Comparison of ENCODE assay signal across 11 cellular contexts in the genomic region with DNA sequence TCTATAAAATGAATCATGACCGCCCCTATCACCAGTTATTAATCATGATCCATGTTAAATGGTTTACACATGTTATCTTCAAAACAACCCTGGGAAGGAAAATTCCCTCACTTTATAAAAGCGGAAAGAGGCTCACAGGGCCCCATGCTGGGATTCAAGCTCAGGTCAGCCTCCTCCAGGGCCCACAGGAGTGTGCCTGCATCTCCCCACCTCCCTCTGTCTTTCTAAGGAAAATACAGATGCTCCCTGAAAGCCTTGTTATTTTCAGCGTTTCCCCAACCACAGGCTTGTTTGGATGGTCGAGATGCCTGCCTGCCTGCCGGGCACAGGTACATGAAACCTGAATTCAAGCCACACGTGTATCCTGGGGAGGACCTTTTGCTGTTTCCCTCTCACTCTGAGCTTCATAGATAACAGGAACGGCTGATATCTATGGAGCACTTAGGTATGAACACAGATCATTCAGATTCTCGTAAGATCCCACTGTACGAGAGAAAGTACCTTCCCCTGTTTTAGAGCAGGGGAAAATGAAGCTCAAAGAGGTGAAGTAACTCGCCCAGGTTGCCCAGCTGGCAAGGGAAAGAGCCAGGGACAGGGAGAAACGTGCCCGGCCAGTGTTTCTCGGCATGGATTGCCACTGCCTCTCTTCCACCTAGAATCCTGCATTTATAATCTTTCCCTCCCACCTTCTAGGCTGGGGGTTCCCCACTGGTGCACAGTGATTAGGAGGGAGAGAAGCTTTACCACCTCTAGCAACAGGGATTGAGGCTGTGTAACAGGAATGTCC. TPM values are rescaled to one million over a fixed set of nuclear protein-coding genes. Genes with fewer than 3 reads are reported as not detected.
DNase-seq lines count a peak whose midpoint lies in the region; ATAC-seq and TF ChIP-seq lines count a peak whose summit lies in the region.
"Had no signal": no experiment of that assay in that cellular context is flagged by ENCODE, and none has a peak within 500 bp of the region (broad histone marks: within the 10 kb centered on the region; RNA-seq: fewer than 3 reads in every experiment).

No MANE protein-coding gene starts in this region.

- H3K27ac Mint-ChIP-seq in CD4-positive, alpha-beta T cell = peak overlapping the region; percentile 89
- H3K27ac Mint-ChIP-seq in HFFc6 (peak overlapping the region; percentile 83), nephron (peak overlapping the region; percentile 52 to 76 (median 68))
- peak overlapping the region; percentile 97 to 98 for H3K27ac Mint-ChIP-seq in effector memory CD8-positive, alpha-beta T cell

- DNase-seq in CD4-positive, alpha-beta T cell = no peak
- DNase-seq in HFFc6 = no peak
- DNase-seq in effector memory CD8-positive, alpha-beta T cell = no peak
- DNase-seq: NCI-H1092, occipital lobe, upper lobe of left lung had no signal

- H3K27ac ChIP-seq in CD4-positive, alpha-beta T cell (ENCODE audit: low read depth, low read length) = peak overlapping the region; percentile 97

- H3K4me3 Mint-ChIP-seq in CD4-positive, alpha-beta T cell = no peak overlapping the region
- no peak overlapping the region for H3K4me3 Mint-ChIP-seq in HFFc6
- H3K4me3 Mint-ChIP-seq in effector memory CD8-positive, alpha-beta T cell = no peak overlapping the region
- peak overlapping the region; percentile 9 to 26 (median 23) for H3K4me3 Mint-ChIP-seq in nephron

- no peaks in the 10 kb centered on the region for H3K9me3 Mint-ChIP-seq in CD4-positive, alpha-beta T cell
- no peaks in the 10 kb centered on the region for H3K9me3 Mint-ChIP-seq in HFFc6
- H3K9me3 Mint-ChIP-seq in effector memory CD8-positive, alpha-beta T cell = no peaks in the 10 kb centered on the region
- H3K9me3 Mint-ChIP-seq in nephron = no peaks in the 10 kb centered on the region

- no peaks in the 10 kb centered on the region for H3K27me3 ChIP-seq in CD4-positive, alpha-beta T cell (ENCODE audit: control insufficient read depth, insufficient read depth, low read length)
- H3K27me3 ChIP-seq: upper lobe of left lung had no signal

- H3K27me3 Mint-ChIP-seq in CD4-positive, alpha-beta T cell = no peaks in the 10 kb centered on the region
- H3K27me3 Mint-ChIP-seq in HFFc6 (ENCODE audit: insufficient read depth) = no peaks in the 10 kb centered on the region; the same call in 1 of the 2 replicates
- no peaks in the 10 kb centered on the region for H3K27me3 Mint-ChIP-seq in effector memory CD8-positive, alpha-beta T cell
- peaks cover 4% of the 10 kb centered on the region for H3K27me3 Mint-ChIP-seq in nephron (ENCODE audit: low read depth)

- intact Hi-C loops in CD4-positive, alpha-beta T cell (cut with DNase I, micrococcal nuclease) = no loop called here

- no peak for ATAC-seq in CD4-positive, alpha-beta T cell (ENCODE audit: poor library complexity)
- ATAC-seq in effector memory CD8-positive, alpha-beta T cell (replicated peaks) = no peak
- no peak for ATAC-seq in GM18907 (IDR thresholded peaks at IDR 0.05; ENCODE audit: unreplicated experiment)
- no peak for ATAC-seq in GM21529 (IDR thresholded peaks at IDR 0.05; ENCODE audit: unreplicated experiment)
- no peak for ATAC-seq in GM21737 (IDR thresholded peaks at IDR 0.05; ENCODE audit: unreplicated experiment)
- no peak for ATAC-seq in GM21360 (IDR thresholded peaks at IDR 0.05; ENCODE audit: unreplicated experiment)

- H3K36me3 Mint-ChIP-seq in CD4-positive, alpha-beta T cell (ENCODE audit: low read depth) = no peaks in the 10 kb centered on the region
- H3K36me3 Mint-ChIP-seq in HFFc6 (ENCODE audit: low read depth) = peaks cover 29% of the 10 kb centered on the region
- peaks cover 39% of the 10 kb centered on the region for H3K36me3 Mint-ChIP-seq in effector memory CD8-positive, alpha-beta T cell (ENCODE audit: insufficient read depth)
- no peaks in the 10 kb centered on the region for H3K36me3 Mint-ChIP-seq in nephron (ENCODE audit: low read depth)

- CTCF ChIA-PET in CD4-positive, alpha-beta T cell (lab: Charles Lee) = interaction anchor here (1.2 to 1.6 kb wide), 2 partner anchors 28 to 160 kb away, joined by 3 to 4 read pairs; no protein-coding TSS in a partner anchor

- no peaks in the 10 kb centered on the region for H3K9me3 ChIP-seq in CD4-positive, alpha-beta T cell (ENCODE audit: control insufficient read depth, low read length)
- H3K9me3 ChIP-seq: upper lobe of left lung had no signal

- peaks cover 46% of the 10 kb centered on the region for H3K4me1 Mint-ChIP-seq in CD4-positive, alpha-beta T cell (ENCODE audit: low read depth)
- H3K4me1 Mint-ChIP-seq in HFFc6 (ENCODE audit: low read depth) (peaks cover 81% of the 10 kb centered on the region), nephron (peaks cover 57% of the 10 kb centered on the region)
- H3K4me1 Mint-ChIP-seq in effector memory CD8-positive, alpha-beta T cell (ENCODE audit: low read depth in 2 of 2) = peaks cover 38 to 39% of the 10 kb centered on the region in 2 donors

- POLR2A ChIA-PET in CD4-positive, alpha-beta T cell (lab: Charles Lee) = interaction anchor here (8.9 kb wide), 1 partner anchor 37 kb away, joined by 209 read pairs; the partner anchor contains the start of gene EHD4

- no peak for TF ChIP-seq CTCF in CD4-positive, alpha-beta T cell (IDR thresholded peaks at IDR 0.05)
- no peak for TF ChIP-seq CTCF in HFFc6 (IDR thresholded peaks at IDR 0.05)
- TF ChIP-seq CTCF in nephron (IDR thresholded peaks at IDR 0.05; ENCODE audit: unreplicated experiment in 3 of 3) = no peak

RNA-seq across cellular contexts. Expression of gene EHD4, which starts 39.2 kb away (rescaled TPM):
- 10 to 100 TPM; 39.8 to 40.5 TPM for total RNA-seq in CD4-positive, alpha-beta T cell
- total RNA-seq in HFFc6 (2021; fragmentation: NEBNext Ultra II Directional; extraction: Animal tissue kit (Norgen Biotek cat#: 25700)) = 10 to 100 TPM; 14.1 to 21.8 (median 18.1) TPM

RNA-seq across cellular contexts. Expression of gene SPTBN5, which starts 39.3 kb away (rescaled TPM):
- total RNA-seq in CD4-positive, alpha-beta T cell = 1 to 10 TPM; 2.2 to 2.3 TPM
- under 1 TPM; 0.16 to 0.34 (median 0.24) TPM for total RNA-seq in HFFc6 (2021; fragmentation: NEBNext Ultra II Directional; extraction: Animal tissue kit (Norgen Biotek cat#: 25700))

Comparison
In these comparisons a context has a peak if more than half of its experiments do, and no peak if none do; other contexts are left out.
1. H3K4me3 Mint-ChIP-seq: peak in nephron (3 of 3); none in CD4-positive, alpha-beta T cell (single experiment), HFFc6 (single experiment) and effector memory CD8-positive, alpha-beta T cell (0 of 2).
2. Peak in every context shown above with its lines, with median percentiles within 50 percentile points of each other: H3K27ac Mint-ChIP-seq.